1 cellular context compared by ENCODE assay signal in the genomic region with DNA sequence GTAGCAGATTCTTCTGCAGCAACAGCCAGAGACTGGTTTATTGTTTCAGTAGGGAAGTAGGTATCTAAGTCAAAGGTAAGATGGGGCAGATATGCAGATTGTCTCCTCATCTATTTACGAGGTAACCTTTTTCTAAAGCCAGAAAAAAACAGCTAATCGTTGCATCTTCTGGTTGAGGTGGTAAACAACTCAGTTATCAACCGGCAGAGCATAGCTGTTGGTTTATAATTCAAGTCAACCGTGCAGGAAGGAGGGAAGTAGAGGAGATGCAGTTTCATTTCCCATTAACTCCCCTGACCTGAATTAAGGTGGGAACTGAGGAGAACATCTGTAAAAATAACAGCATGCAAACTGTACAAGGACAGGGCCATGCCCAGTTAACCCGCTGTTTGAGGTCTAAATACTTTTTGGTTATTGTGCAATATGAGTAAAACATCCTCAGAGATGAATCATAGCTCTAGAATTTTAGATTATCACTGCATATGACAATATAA.
TF ChIP-seq lines count a peak whose summit lies in the region.

No MANE protein-coding gene starts in this region.

TF ChIP-seq in endothelial cell of umbilical vein, 7 proteins besides CTCF, POLR2A, EP300 and RAD21 (continued from another document):
- TF ChIP-seq, protein P1, sequence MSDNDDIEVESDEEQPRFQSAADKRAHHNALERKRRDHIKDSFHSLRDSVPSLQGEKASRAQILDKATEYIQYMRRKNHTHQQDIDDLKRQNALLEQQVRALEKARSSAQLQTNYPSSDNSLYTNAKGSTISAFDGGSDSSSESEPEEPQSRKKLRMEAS (IDR thresholded peaks at IDR 0.05; ENCODE audit: insufficient read depth, insufficient read length): no peak
TF ChIP-seq in endothelial cell of umbilical vein: peak in this region for 1.
